16 cellular contexts compared by ENCODE assay signal in genomic region chr1:151621351-151621750, GRCh38. TPM values are rescaled to one million over a fixed set of nuclear protein-coding genes. Genes with fewer than 3 reads are reported as not detected.
DNase-seq lines count a peak whose midpoint lies in the region; ATAC-seq and TF ChIP-seq lines count a peak whose summit lies in the region.
"Had no signal": no experiment of that assay in that cellular context is flagged by ENCODE, and none has a peak within 500 bp of the region (broad histone marks: within the 10 kb centered on the region; RNA-seq: fewer than 3 reads in every experiment).

No MANE protein-coding gene starts in this region.

- peaks cover 34% of the 10 kb centered on the region for H3K4me1 Mint-ChIP-seq in CD8-positive, alpha-beta T cell (ENCODE audit: low read depth)

- peaks cover 8% of the 10 kb centered on the region for H3K36me3 Mint-ChIP-seq in CD8-positive, alpha-beta T cell

- no peak for ATAC-seq in CD8-positive, alpha-beta T cell
- no peak for ATAC-seq in GM18498 (IDR thresholded peaks at IDR 0.05; ENCODE audit: unreplicated experiment)

- H3K9me2 ChIP-seq in MM.1S (replicated peaks; ENCODE audit: insufficient read depth, low read length), result no peaks in the 10 kb centered on the region

- H2AFZ ChIP-seq in MM.1S (ENCODE audit: low read length), result no peak overlapping the region

- no peaks in the 10 kb centered on the region for H4K20me1 ChIP-seq in MM.1S (ENCODE audit: insufficient read depth, low read length)

- no peak overlapping the region for H3K4me3 ChIP-seq in CD8-positive, alpha-beta T cell (ENCODE audit: low read depth, low read length)
- H3K4me3 ChIP-seq in adipocyte (ENCODE audit: low read length) (no peak overlapping the region), right atrium auricular region (no peak overlapping the region), MM.1S (ENCODE audit: low read length) (no peak overlapping the region)
- H3K4me3 ChIP-seq: BLaER1 treated with 17β-estradiol and CSF1 and Interleukin-3, amounts not matched to agents 10 nM and 100 nM; HAP-1; tibial nerve had no signal

- POLR2A ChIA-PET in CD8-positive, alpha-beta T cell (lab: Charles Lee), result no interaction called here

- H3K36me3 ChIP-seq in CD8-positive, alpha-beta T cell (ENCODE audit: insufficient read depth, low read length), result no peaks in the 10 kb centered on the region
- no peaks in the 10 kb centered on the region for H3K36me3 ChIP-seq in adipocyte (ENCODE audit: control insufficient read depth, insufficient read depth, low read length, severe bottlenecking)
- H3K36me3 ChIP-seq in right atrium auricular region, result no peaks in the 10 kb centered on the region
- H3K36me3 ChIP-seq in MM.1S (replicated peaks; ENCODE audit: insufficient read depth, low read length), result no peaks in the 10 kb centered on the region
- H3K36me3 ChIP-seq: tibial nerve had no signal

- peak overlapping the region; percentile 17 for H3K27ac Mint-ChIP-seq in CD8-positive, alpha-beta T cell
- H3K27ac Mint-ChIP-seq: activated T-helper 1 cell treated with anti-CD3 and anti-CD28 coated beads, Interleukin-12 subunit alpha, Interleukin-12 subunit beta, Interleukin-2, Interleukin-4 antibody, amounts not matched to agents 30 ng/mL and 10 ng/mL and 1 ng/mL, durations not matched to agents 14 hours and 24 hours and 36 hours had no signal

- peak overlapping the region; percentile 50 for H3K9ac ChIP-seq in adipocyte (ENCODE audit: low read length)
- no peak overlapping the region for H3K9ac ChIP-seq in MM.1S (ENCODE audit: low read length)

- H3K27me3 ChIP-seq in CD8-positive, alpha-beta T cell (ENCODE audit: insufficient read depth, low read length), result no peaks in the 10 kb centered on the region
- H3K27me3 ChIP-seq in adipocyte (replicated peaks; ENCODE audit: control insufficient read depth, insufficient read depth, low read length), result no peaks in the 10 kb centered on the region
- no peaks in the 10 kb centered on the region for H3K27me3 ChIP-seq in right atrium auricular region
- H3K27me3 ChIP-seq in MM.1S (replicated peaks; ENCODE audit: insufficient read depth, low read length), result no peaks in the 10 kb centered on the region
- H3K27me3 ChIP-seq: BLaER1 treated with 17β-estradiol and CSF1 and Interleukin-3, amounts not matched to agents 10 nM and 100 nM; tibial nerve had no signal

- no peaks in the 10 kb centered on the region for H3K9me3 Mint-ChIP-seq in CD8-positive, alpha-beta T cell
- H3K9me3 Mint-ChIP-seq: activated T-helper 1 cell treated with anti-CD3 and anti-CD28 coated beads, Interleukin-12 subunit alpha, Interleukin-12 subunit beta, Interleukin-2, Interleukin-4 antibody, amounts not matched to agents 30 ng/mL and 10 ng/mL and 1 ng/mL, durations not matched to agents 14 hours and 24 hours and 36 hours had no signal

- no peak for DNase-seq in CD8-positive, alpha-beta T cell
- peak; percentile 45 for DNase-seq in adipocyte (ENCODE audit: low read depth)
- DNase-seq in right atrium auricular region (ENCODE audit: low spot score), result no peak
- DNase-seq in renal cortical epithelial cell (ENCODE audit: low read depth), result peak; percentile 54
- DNase-seq in dedifferentiated amniotic fluid mesenchymal stem cell (ENCODE audit: extremely low spot score), result no peak
- no peak for DNase-seq in SW480 (ENCODE audit: low spot score)
- no peak for DNase-seq in MM.1S
- DNase-seq: KBM-7, left cardiac atrium, retina, WERI-Rb-1 had no signal

- H3F3A ChIP-seq in MM.1S (ENCODE audit: insufficient read depth, low read length), result no peaks in the 10 kb centered on the region

- H3K4me3 Mint-ChIP-seq in CD8-positive, alpha-beta T cell, result no peak overlapping the region
- H3K4me3 Mint-ChIP-seq: activated T-helper 1 cell treated with anti-CD3 and anti-CD28 coated beads, Interleukin-12 subunit alpha, Interleukin-12 subunit beta, Interleukin-2, Interleukin-4 antibody, amounts not matched to agents 30 ng/mL and 10 ng/mL and 1 ng/mL, durations not matched to agents 14 hours and 24 hours and 36 hours had no signal

- H3K4me1 ChIP-seq in CD8-positive, alpha-beta T cell (ENCODE audit: insufficient read depth, low read length), result no peaks in the 10 kb centered on the region
- H3K4me1 ChIP-seq in adipocyte (ENCODE audit: control insufficient read depth, insufficient read depth, low read length) (peaks cover 35% of the 10 kb centered on the region), right atrium auricular region (peaks cover 0 to 28% of the 10 kb centered on the region in 2 donors), MM.1S (ENCODE audit: low read length) (peaks cover 9% of the 10 kb centered on the region)

- no peak overlapping the region for H3K27ac ChIP-seq in CD8-positive, alpha-beta T cell (ENCODE audit: low read depth, low read length)
- H3K27ac ChIP-seq in right atrium auricular region (peak overlapping the region; percentile 30 to 52), MM.1S (ENCODE audit: low read length) (no peak overlapping the region)
- H3K27ac ChIP-seq: WERI-Rb-1 had no signal

- intact Hi-C loops in CD8-positive, alpha-beta T cell (cut with DNase I, micrococcal nuclease), result no loop called here

- H3K79me2 ChIP-seq in MM.1S (ENCODE audit: low read length), result peaks cover 11% of the 10 kb centered on the region

- H3K27me3 Mint-ChIP-seq in CD8-positive, alpha-beta T cell (ENCODE audit: low read depth), result no peaks in the 10 kb centered on the region

- TF ChIP-seq CTCF in CD8-positive, alpha-beta T cell (IDR thresholded peaks at IDR 0.05), result no peak
- TF ChIP-seq CTCF in right atrium auricular region (IDR thresholded peaks at IDR 0.05) (no peak), MM.1S (IDR thresholded peaks at IDR 0.05; ENCODE audit: low read length) (no peak)

- no peak overlapping the region for H3K4me2 ChIP-seq in MM.1S (ENCODE audit: low read depth, low read length)

- CTCF ChIA-PET in CD8-positive, alpha-beta T cell (lab: Charles Lee), result interaction anchor here (2.8 kb wide), 1 partner anchor 27 kb away, joined by 15 read pairs; no protein-coding TSS in a partner anchor

- H3K9me3 ChIP-seq in CD8-positive, alpha-beta T cell (ENCODE audit: low read length), result no peaks in the 10 kb centered on the region
- H3K9me3 ChIP-seq in adipocyte (ENCODE audit: control insufficient read depth, low read length) (no peaks in the 10 kb centered on the region), right atrium auricular region (no peaks in the 10 kb centered on the region), MM.1S (replicated peaks; ENCODE audit: insufficient read depth, low read length) (no peaks in the 10 kb centered on the region)
- H3K9me3 ChIP-seq: HAP-1, tibial nerve had no signal

RNA-seq across cellular contexts. Expression of gene SNX27, which starts 9.5 kb away (rescaled TPM):
- total RNA-seq in CD8-positive, alpha-beta T cell, result 10 to 100 TPM in 1 of 2 experiments, 1 to 10 TPM in 1; 9.8 to 12.2 TPM
- total RNA-seq in right atrium auricular region (10 to 100 TPM; 25.2 to 25.8 TPM), renal cortical epithelial cell (20.3 and 70.1 TPM in 2 replicates)

Comparison
In these comparisons a context has a peak if more than half of its experiments do, and no peak if none do; other contexts are left out.
1. DNase-seq: peak in adipocyte (single experiment) and renal cortical epithelial cell (single experiment); none in CD8-positive, alpha-beta T cell (0 of 7), right atrium auricular region (single experiment), dedifferentiated amniotic fluid mesenchymal stem cell (single experiment), SW480 (single experiment) and MM.1S (single experiment).
2. H3K27ac ChIP-seq: peak in right atrium auricular region (2 of 2); none in CD8-positive, alpha-beta T cell (single experiment) and MM.1S (single experiment).